ENCODE assay signal across 8 cellular contexts in genomic region chr6:113689620-113690019, GRCh38.
A peak's percentile ranks its signal among the peaks of the same experiment; 100 is the strongest.
DNase-seq lines count a peak whose midpoint lies in the region; ATAC-seq, FAIRE-seq and TF ChIP-seq lines count a peak whose summit lies in the region.
"Not testable (repeated sequence)": the region's sequence is repeated elsewhere in the genome, so short reads cannot be mapped to it uniquely, and the experiment has no call there.

No MANE protein-coding gene starts in this region.

- not testable (repeated sequence) for H3K9me3 Mint-ChIP-seq in chondrocyte (ENCODE audit: low read depth)

- intact Hi-C loops in HepG2 (cut with micrococcal nuclease; ENCODE audit: unreplicated experiment): loop anchor here (10.0 kb wide), 1 partner anchor 165 kb away; the partner anchor contains the start of gene MARCKS
- intact Hi-C loops in transverse colon (cut with DNase I; ENCODE audit: low total_unique reads): not testable (repeated sequence)

- not testable (repeated sequence) for H3K36me3 ChIP-seq in HepG2 (replicated peaks in 1 of 2; ENCODE audit: control insufficient read depth in 1 of 2, insufficient read depth in 2 of 2, low read length in 2 of 2); transverse colon

- BruUV-seq in HepG2 (replicated peaks; lab: Mats Ljungman, UMichigan): not testable (repeated sequence)

- not testable (repeated sequence) for H3K9ac ChIP-seq in HepG2 (ENCODE audit: insufficient read depth, low read depth, low read length)

- TF ChIP-seq EP300 in HepG2 (IDR thresholded peaks at IDR 0.05; ENCODE audit: low read depth in 2 of 2, low read length in 2 of 2); HepG2 (CRISPR knock-in tag; IDR thresholded peaks at IDR 0.05; ENCODE audit: borderline replicate concordance); transverse colon (IDR thresholded peaks at IDR 0.05; ENCODE audit: low read depth): not testable (repeated sequence)

- CTCF ChIA-PET in HepG2 (lab: Yijun Ruan, JAX; ENCODE audit: low intra/inter-chr PET ratio, low total read pairs): not testable (repeated sequence)

- not testable (repeated sequence) for H3K27ac Mint-ChIP-seq in chondrocyte (ENCODE audit: unreplicated experiment)

- H3K4me3 Mint-ChIP-seq in chondrocyte (ENCODE audit: unreplicated experiment): not testable (repeated sequence)

- H3K4me1 Mint-ChIP-seq in chondrocyte (ENCODE audit: low read depth): peaks cover 26% of the 10 kb centered on the region

- H3K4me2 ChIP-seq in HepG2 (ENCODE audit: low read depth, low read length): not testable (repeated sequence)

- 83% methylated on average over 4 of the region's 4 CpGs for WGBS in HepG2 (ENCODE audit: low lambda C conversion rate)
- whole genome bisulfite sequencing in transverse colon (ENCODE audit: low coverage in 1 of 2), 2 donors: 87% methylated on average over 4 of the region's 4 CpGs; no CpG with 5 or more reads in 1 of the 2 donors

- not testable (repeated sequence) for H2AFZ ChIP-seq in HepG2 (ENCODE audit: low read length)

- TF ChIP-seq POLR2A in HepG2 (IDR thresholded peaks at IDR 0.05; ENCODE audit: insufficient read depth in 1 of 2, low read depth in 2 of 2, low read length in 2 of 2); transverse colon (IDR thresholded peaks at IDR 0.05): not testable (repeated sequence)

- POLR2A ChIA-PET in HepG2 (lab: Yijun Ruan, JAX): interaction anchor here (0.7 kb wide), 1 partner anchor 337 kb away, joined by 4 read pairs; no protein-coding TSS in a partner anchor

- not testable (repeated sequence) for H3K79me2 ChIP-seq in HepG2 (ENCODE audit: insufficient read depth, low read length)

- H3K27me3 Mint-ChIP-seq in chondrocyte (ENCODE audit: low read depth): not testable (repeated sequence)

- not testable (repeated sequence) for H4K20me1 ChIP-seq in HepG2 (ENCODE audit: insufficient read depth, low read length)

- peaks cover 35% of the 10 kb centered on the region for H3K4me1 ChIP-seq in HepG2 (ENCODE audit: insufficient read depth, low read length)
- not testable (repeated sequence) for H3K4me1 ChIP-seq in transverse colon

- in situ Hi-C loops in HepG2 (cut with HindIII; ENCODE audit: extremely low pct_ligation_motif_present, low pct_unique_long_range_greater_than_20kb): loop anchor here (10.0 kb wide), 1 partner anchor 165 kb away; the partner anchor contains the start of gene MARCKS
- in situ Hi-C loops in transverse colon (cut with MboI; ENCODE audit: low pct_ligation_motif_present in 1 of 4, low pct_unique_long_range_greater_than_20kb in 1 of 4, low sequenced_read_pairs in 3 of 4): not testable (repeated sequence)

- TF ChIP-seq RAD21 in HepG2 (CRISPR knock-in tag; IDR thresholded peaks at IDR 0.05): not testable (repeated sequence)

- DNase-seq in D341Med (ENCODE audit: low spot score) (peak; percentile 29), NCI-H69 (lab: John Stamatoyannopoulos, UW) (peak; percentile 24)
- DNase-seq in chondrocyte (ENCODE audit: low spot score); HepG2 (ENCODE audit: low spot score); transverse colon: not testable (repeated sequence)

- not testable (repeated sequence) for H3K4me3 ChIP-seq in HepG2 (replicated peaks in 1 of 3; ENCODE audit: insufficient read depth in 1 of 3, low read depth in 2 of 3, low read length in 3 of 3); transverse colon

- not testable (repeated sequence) for H3K27me3 ChIP-seq in HepG2 (ENCODE audit: control insufficient read depth in 1 of 2, insufficient read depth in 2 of 2, low read length in 2 of 2); transverse colon

- ATAC-seq in GM18868 (IDR thresholded peaks at IDR 0.05; ENCODE audit: unreplicated experiment): peak; percentile 37
- peak; percentile 40 for ATAC-seq in HG02798 (IDR thresholded peaks at IDR 0.05; ENCODE audit: poor library complexity, unreplicated experiment)
- ATAC-seq in HepG2: peak; percentile 31; the same call in 1 of the 3 replicates

- TF ChIP-seq CTCF in VCaP (conservative IDR thresholded peaks at IDR 0.05) (peak; percentile 15; the same call in 1 of the 2 replicates), chondrocyte (IDR thresholded peaks at IDR 0.05) (peak; percentile 26), HepG2 (CRISPR knock-in tag; IDR thresholded peaks at IDR 0.05) (peak; percentile 37; the same call in 1 of the 2 replicates), transverse colon (IDR thresholded peaks at IDR 0.05) (peak; percentile 12 to 58 (median 32))

- H3K9me3 ChIP-seq in HepG2 (ENCODE audit: low read length); transverse colon: not testable (repeated sequence)

- not testable (repeated sequence) for FAIRE-seq in HepG2 (lab: Jason Lieb, UNC)

- not testable (repeated sequence) for H3K27ac ChIP-seq in VCaP; HepG2 (ENCODE audit: extremely low read length, insufficient read depth, low read length); transverse colon

- H3K36me3 Mint-ChIP-seq in chondrocyte (ENCODE audit: low read depth): not testable (repeated sequence)

TF ChIP-seq in HepG2, 621 proteins besides CTCF, POLR2A, EP300 and RAD21:
- peak; percentile 37 for TF ChIP-seq STAG1 (CRISPR knock-in tag; IDR thresholded peaks at IDR 0.05)
- TF ChIP-seq SMC3 (IDR thresholded peaks at IDR 0.05; ENCODE audit: low read length): peak; percentile 13; the same call in 1 of the 2 replicates
- TF ChIP-seq ZNF121 (CRISPR knock-in tag; IDR thresholded peaks at IDR 0.05): peak; percentile 94
